ENCODE assay signal across 8 cellular contexts in the genomic region with DNA sequence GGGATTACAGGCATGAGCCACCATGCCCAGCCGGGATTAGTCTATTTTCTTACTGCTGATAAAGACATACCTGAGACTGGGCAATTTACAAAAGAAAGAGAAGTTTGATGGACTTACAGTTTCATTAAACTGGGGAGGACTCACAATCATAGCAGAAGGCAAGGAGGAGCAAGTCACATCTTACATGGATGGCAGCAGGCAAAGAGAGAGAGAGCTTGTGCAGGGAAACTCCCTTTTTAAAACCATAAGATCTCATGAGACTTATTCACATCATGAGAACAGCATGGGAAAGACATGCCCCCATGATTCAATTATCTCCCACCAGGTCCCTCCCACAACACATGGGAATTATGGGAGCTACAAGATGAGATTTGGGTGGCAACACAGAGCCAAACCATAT. TPM values are rescaled to one million over a fixed set of nuclear protein-coding genes. Genes with fewer than 3 reads are reported as not detected.
"Had no signal": no experiment of that assay in that cellular context is flagged by ENCODE, and none has a peak within 500 bp of the region (broad histone marks: within the 10 kb centered on the region; RNA-seq: fewer than 3 reads in every experiment).

No MANE protein-coding gene starts in this region.

RNA-seq across cellular contexts. Expression of a gene that starts 48.9 kb away (rescaled TPM):
- total RNA-seq: OCI-LY7, PC-3, Right ventricle myocardium inferior, Right ventricle myocardium superior, RPMI7951, SJSA1, SK-MEL-5, T-cell had no signal
